1 cellular context compared by ENCODE assay signal in genomic region chr19:58572818-58573657, GRCh38.
TF ChIP-seq lines count a peak whose summit lies in the region.

Gene MZF1, minus strand, starts transcription at chr19:58573335. Its CDS starts 1,946 bp downstream, at chr19:58571389.

TF ChIP-seq in K562, 482 proteins besides CTCF, POLR2A, EP300 and RAD21 (continued from another document and continues in another):
- no peak for TF ChIP-seq SFPQ (IDR thresholded peaks at IDR 0.05; ENCODE audit: low read depth, low read length)
- TF ChIP-seq ZFP30 (CRISPR knock-in tag; IDR thresholded peaks at IDR 0.05; ENCODE audit: borderline replicate concordance): no peak
- no peak for TF ChIP-seq ZNF316 (IDR thresholded peaks at IDR 0.05)
- TF ChIP-seq GABPB1 (CRISPR knock-in tag; IDR thresholded peaks at IDR 0.05): peak; percentile 97
- no peak for TF ChIP-seq HMBOX1 (IDR thresholded peaks at IDR 0.05)
- no peak for TF ChIP-seq AFF4 (CRISPR knock-in tag; IDR thresholded peaks at IDR 0.05)
- no peak for TF ChIP-seq ARID3A (IDR thresholded peaks at IDR 0.05; ENCODE audit: borderline replicate concordance, low read depth, low read length)
- no peak for TF ChIP-seq CREB5 (CRISPR knock-in tag; IDR thresholded peaks at IDR 0.05)
- TF ChIP-seq BRD4 (IDR thresholded peaks at IDR 0.05): peak; percentile 93
- TF ChIP-seq ZNF175 (CRISPR knock-in tag; IDR thresholded peaks at IDR 0.05; ENCODE audit: low read depth): no peak
- no peak for TF ChIP-seq HNRNPH1 (optimal IDR thresholded peaks at IDR 0.05; ENCODE audit: low read depth, low read length)
- peak; percentile 58 for TF ChIP-seq HNRNPLL (IDR thresholded peaks at IDR 0.05; ENCODE audit: low read depth, low read length, poor library complexity, severe bottlenecking)
- TF ChIP-seq FOXJ3 (CRISPR knock-in tag; IDR thresholded peaks at IDR 0.05): no peak
- TF ChIP-seq CREM (IDR thresholded peaks at IDR 0.05; ENCODE audit: low read depth): peak; percentile 99
- no peak for TF ChIP-seq NFE2 (IDR thresholded peaks at IDR 0.05; ENCODE audit: low read depth)
- TF ChIP-seq ZNF384 (IDR thresholded peaks at IDR 0.05; ENCODE audit: low read depth, low read length): no peak
- TF ChIP-seq ZNF407 (IDR thresholded peaks at IDR 0.05; ENCODE audit: low read depth): peak; percentile 10; the same call in 1 of the 2 replicates
- TF ChIP-seq SMARCE1 (IDR thresholded peaks at IDR 0.05): no peak
- peak; percentile 42 for TF ChIP-seq CTCFL (IDR thresholded peaks at IDR 0.05; ENCODE audit: borderline replicate concordance, insufficient read depth, low read depth, low read length, poor library complexity, severe bottlenecking)
- TF ChIP-seq ZNF785 (CRISPR knock-in tag; IDR thresholded peaks at IDR 0.05): no peak
- peak; percentile 99 for TF ChIP-seq PKNOX1 (IDR thresholded peaks at IDR 0.05)
- peak; percentile 16 for TF ChIP-seq SMAD4 (CRISPR knock-in tag; conservative IDR thresholded peaks at IDR 0.05)
- TF ChIP-seq KDM1A (IDR thresholded peaks at IDR 0.05): no peak
- no peak for TF ChIP-seq ZNF274 (IDR thresholded peaks at IDR 0.05; ENCODE audit: borderline replicate concordance, low read depth, low read length)
- peak in 1 of 2 experiments; percentile 95; a peak in 2 of 4 replicates for TF ChIP-seq ZNF639 (CRISPR knock-in tag; conservative IDR thresholded peaks at IDR 0.05 in 1 of 2, IDR thresholded peaks at IDR 0.05 in 1 of 2)
- TF ChIP-seq E2F6 (IDR thresholded peaks at IDR 0.05; ENCODE audit: borderline replicate concordance in 1 of 2, extremely low read depth in 1 of 2, insufficient read depth in 1 of 2, insufficient read length in 1 of 2, low read depth in 1 of 2, low read length in 1 of 2, poor library complexity in 1 of 2, severe bottlenecking in 1 of 2): peak; percentile 34 to 39
- no peak for TF ChIP-seq ZSCAN29 (IDR thresholded peaks at IDR 0.05)
- TF ChIP-seq HLTF (IDR thresholded peaks at IDR 0.05): peak; percentile 94
- TF ChIP-seq BACH1 (tag; IDR thresholded peaks at IDR 0.05): no peak
- peak; percentile 94 for TF ChIP-seq GABPA (tag; conservative IDR thresholded peaks at IDR 0.05; ENCODE audit: low read depth)
